In genomic region chr14:24874514-24875202, GRCh38 we compare ENCODE assay signal across 1 cellular context.
TF ChIP-seq lines count a peak whose summit lies in the region.

No MANE protein-coding gene starts in this region.

TF ChIP-seq in HepG2, 621 proteins besides CTCF, POLR2A, EP300 and RAD21 (continued from another document):
- TF ChIP-seq SALL1 (CRISPR knock-in tag; IDR thresholded peaks at IDR 0.05) (peak; percentile 78), KDM6A (CRISPR knock-in tag; IDR thresholded peaks at IDR 0.05; ENCODE audit: low read depth) (peak; percentile 73)
